Comparison of ENCODE assay signal across 1 cellular context in the genomic region with DNA sequence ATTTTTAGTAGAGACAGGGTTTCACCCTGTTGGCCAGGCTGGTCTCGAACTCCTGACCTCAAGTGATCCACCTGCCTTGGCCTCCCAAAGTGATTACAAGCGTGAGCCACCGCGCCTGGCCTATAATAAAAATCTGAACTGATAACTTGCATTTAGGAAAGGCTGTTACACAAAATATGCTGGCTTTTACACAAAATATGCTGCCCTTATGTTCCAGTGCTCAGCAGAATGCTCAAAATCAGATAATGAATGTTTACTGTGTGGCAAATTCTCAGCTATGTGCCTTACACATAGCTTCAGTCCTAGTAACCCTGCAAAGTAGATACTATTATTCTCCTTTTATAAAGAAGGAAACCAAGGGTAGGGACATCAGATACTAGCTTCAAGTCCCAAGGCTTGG.
TF ChIP-seq lines count a peak whose summit lies in the region.

No MANE protein-coding gene starts in this region.

TF ChIP-seq in HCT116, 20 proteins besides CTCF, POLR2A, EP300 and RAD21:
- no peak for TF ChIP-seq EZH2 (IDR thresholded peaks at IDR 0.05)
- no peak for TF ChIP-seq POLR2AphosphoS5 (IDR thresholded peaks at IDR 0.05; ENCODE audit: low read depth, low read length)
- TF ChIP-seq FOSL1 (IDR thresholded peaks at IDR 0.05; ENCODE audit: low read depth): no peak
- TF ChIP-seq SRF (IDR thresholded peaks at IDR 0.05; ENCODE audit: low read depth): no peak
- no peak for TF ChIP-seq EZH2phosphoT487 (IDR thresholded peaks at IDR 0.05; ENCODE audit: borderline replicate concordance)
- no peak for TF ChIP-seq CEBPB (IDR thresholded peaks at IDR 0.05; ENCODE audit: low read depth)
- TF ChIP-seq, protein P1, sequence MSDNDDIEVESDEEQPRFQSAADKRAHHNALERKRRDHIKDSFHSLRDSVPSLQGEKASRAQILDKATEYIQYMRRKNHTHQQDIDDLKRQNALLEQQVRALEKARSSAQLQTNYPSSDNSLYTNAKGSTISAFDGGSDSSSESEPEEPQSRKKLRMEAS (IDR thresholded peaks at IDR 0.05): no peak
- no peak for TF ChIP-seq ZFX (IDR thresholded peaks at IDR 0.05)
- no peak for TF ChIP-seq TCF7L2 (IDR thresholded peaks at IDR 0.05; ENCODE audit: borderline replicate concordance, extremely low read depth, insufficient read depth, insufficient read length)
- no peak for TF ChIP-seq ZNF274 (IDR thresholded peaks at IDR 0.05; ENCODE audit: low read depth, low read length)
- no peak for TF ChIP-seq YY1 (IDR thresholded peaks at IDR 0.05; ENCODE audit: extremely low read depth, insufficient replicate concordance, low read depth, low read length)
- TF ChIP-seq CBX3 (IDR thresholded peaks at IDR 0.05; ENCODE audit: low read depth): no peak
- no peak for TF ChIP-seq EGR1 (IDR thresholded peaks at IDR 0.05; ENCODE audit: low read depth)
- no peak for TF ChIP-seq JUND (IDR thresholded peaks at IDR 0.05)
- TF ChIP-seq, protein P2, sequence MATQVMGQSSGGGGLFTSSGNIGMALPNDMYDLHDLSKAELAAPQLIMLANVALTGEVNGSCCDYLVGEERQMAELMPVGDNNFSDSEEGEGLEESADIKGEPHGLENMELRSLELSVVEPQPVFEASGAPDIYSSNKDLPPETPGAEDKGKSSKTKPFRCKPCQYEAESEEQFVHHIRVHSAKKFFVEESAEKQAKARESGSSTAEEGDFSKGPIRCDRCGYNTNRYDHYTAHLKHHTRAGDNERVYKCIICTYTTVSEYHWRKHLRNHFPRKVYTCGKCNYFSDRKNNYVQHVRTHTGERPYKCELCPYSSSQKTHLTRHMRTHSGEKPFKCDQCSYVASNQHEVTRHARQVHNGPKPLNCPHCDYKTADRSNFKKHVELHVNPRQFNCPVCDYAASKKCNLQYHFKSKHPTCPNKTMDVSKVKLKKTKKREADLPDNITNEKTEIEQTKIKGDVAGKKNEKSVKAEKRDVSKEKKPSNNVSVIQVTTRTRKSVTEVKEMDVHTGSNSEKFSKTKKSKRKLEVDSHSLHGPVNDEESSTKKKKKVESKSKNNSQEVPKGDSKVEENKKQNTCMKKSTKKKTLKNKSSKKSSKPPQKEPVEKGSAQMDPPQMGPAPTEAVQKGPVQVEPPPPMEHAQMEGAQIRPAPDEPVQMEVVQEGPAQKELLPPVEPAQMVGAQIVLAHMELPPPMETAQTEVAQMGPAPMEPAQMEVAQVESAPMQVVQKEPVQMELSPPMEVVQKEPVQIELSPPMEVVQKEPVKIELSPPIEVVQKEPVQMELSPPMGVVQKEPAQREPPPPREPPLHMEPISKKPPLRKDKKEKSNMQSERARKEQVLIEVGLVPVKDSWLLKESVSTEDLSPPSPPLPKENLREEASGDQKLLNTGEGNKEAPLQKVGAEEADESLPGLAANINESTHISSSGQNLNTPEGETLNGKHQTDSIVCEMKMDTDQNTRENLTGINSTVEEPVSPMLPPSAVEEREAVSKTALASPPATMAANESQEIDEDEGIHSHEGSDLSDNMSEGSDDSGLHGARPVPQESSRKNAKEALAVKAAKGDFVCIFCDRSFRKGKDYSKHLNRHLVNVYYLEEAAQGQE (IDR thresholded peaks at IDR 0.05; ENCODE audit: low read depth): no peak
- TF ChIP-seq SP1 (IDR thresholded peaks at IDR 0.05; ENCODE audit: low read depth): no peak
- TF ChIP-seq, protein P3, sequence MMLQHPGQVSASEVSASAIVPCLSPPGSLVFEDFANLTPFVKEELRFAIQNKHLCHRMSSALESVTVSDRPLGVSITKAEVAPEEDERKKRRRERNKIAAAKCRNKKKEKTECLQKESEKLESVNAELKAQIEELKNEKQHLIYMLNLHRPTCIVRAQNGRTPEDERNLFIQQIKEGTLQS (IDR thresholded peaks at IDR 0.05): no peak
- TF ChIP-seq, protein P4, sequence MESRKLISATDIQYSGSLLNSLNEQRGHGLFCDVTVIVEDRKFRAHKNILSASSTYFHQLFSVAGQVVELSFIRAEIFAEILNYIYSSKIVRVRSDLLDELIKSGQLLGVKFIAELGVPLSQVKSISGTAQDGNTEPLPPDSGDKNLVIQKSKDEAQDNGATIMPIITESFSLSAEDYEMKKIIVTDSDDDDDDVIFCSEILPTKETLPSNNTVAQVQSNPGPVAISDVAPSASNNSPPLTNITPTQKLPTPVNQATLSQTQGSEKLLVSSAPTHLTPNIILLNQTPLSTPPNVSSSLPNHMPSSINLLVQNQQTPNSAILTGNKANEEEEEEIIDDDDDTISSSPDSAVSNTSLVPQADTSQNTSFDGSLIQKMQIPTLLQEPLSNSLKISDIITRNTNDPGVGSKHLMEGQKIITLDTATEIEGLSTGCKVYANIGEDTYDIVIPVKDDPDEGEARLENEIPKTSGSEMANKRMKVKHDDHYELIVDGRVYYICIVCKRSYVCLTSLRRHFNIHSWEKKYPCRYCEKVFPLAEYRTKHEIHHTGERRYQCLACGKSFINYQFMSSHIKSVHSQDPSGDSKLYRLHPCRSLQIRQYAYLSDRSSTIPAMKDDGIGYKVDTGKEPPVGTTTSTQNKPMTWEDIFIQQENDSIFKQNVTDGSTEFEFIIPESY (IDR thresholded peaks at IDR 0.05; ENCODE audit: extremely low read depth, insufficient replicate concordance, low read length): no peak
- TF ChIP-seq ELF1 (IDR thresholded peaks at IDR 0.05; ENCODE audit: borderline replicate concordance, low read depth): no peak
TF ChIP-seq in HCT116: peak in this region for 0.
